ENCODE assay signal across 14 cellular contexts in the genomic region with DNA sequence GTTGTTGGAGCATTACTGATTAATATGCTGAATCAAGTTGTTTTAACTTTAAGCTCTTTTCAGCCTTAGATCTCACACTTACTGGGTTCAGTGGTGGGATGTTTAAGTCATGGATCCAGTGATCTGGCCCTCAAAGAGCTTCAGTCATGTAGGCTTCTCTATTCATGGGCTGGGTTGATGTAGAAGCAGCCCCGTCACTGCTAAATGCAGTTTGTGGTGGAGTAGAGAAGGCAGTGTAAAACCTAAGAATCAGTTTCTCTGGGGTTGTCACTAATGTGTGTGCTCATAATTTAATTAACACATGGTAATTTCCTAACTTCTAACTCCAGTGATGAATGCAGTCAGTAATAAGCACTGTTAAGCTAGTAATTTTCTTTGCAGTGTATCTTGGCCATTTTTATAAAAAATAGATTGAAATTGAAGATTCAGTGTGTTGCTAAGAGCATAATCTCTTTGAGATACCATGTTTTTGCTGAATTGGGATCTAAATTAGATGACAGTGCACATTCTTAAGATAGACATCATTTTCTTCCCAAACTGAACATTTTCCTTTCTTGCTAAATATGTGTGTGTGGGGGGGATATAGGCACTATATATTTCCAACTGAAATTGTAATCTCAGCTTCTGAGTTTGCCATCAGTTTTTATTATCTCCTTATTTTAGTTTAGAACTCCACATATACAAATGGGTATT.
"Had no signal": no experiment of that assay in that cellular context is flagged by ENCODE, and none has a peak within 500 bp of the region (broad histone marks: within the 10 kb centered on the region; RNA-seq: fewer than 3 reads in every experiment).

No MANE protein-coding gene starts in this region.

- H3K27me3 ChIP-seq: left lung, tibial artery, uterus had no signal

- H3K36me3 ChIP-seq: tibial artery, uterus had no signal

- H3K9me3 Mint-ChIP-seq: memory B cell; naive thymus-derived CD8-positive, alpha-beta T cell; WTC11 had no signal

- DNase-seq: activated CD4-positive, alpha-beta T cell treated with anti-CD3 and anti-CD28 coated beads for 48 hours; activated CD8-positive, alpha-beta memory T cell treated with anti-CD3 and anti-CD28 coated beads, Interleukin-2, amount 50 U/mL, for 4 hours; activated CD8-positive, alpha-beta T cell treated with anti-CD3 and anti-CD28 coated beads, Interleukin-2, amount 10 ng/mL, durations not matched to agents 7 days and 5 days; aorta; hippocampal formation; kidney; left lung; naive thymus-derived CD8-positive, alpha-beta T cell; stimulated activated CD4-positive, alpha-beta T cell treated with anti-CD3 and anti-CD28 coated beads, Interleukin-2, amount 100 ng/mL, for 48 hours; stimulated activated naive CD4-positive, alpha-beta T cell; tibial artery; uterus had no signal

- H3K4me1 ChIP-seq: uterus had no signal

- ATAC-seq: activated CD8-positive, alpha-beta T cell treated with anti-CD3 and anti-CD28 coated beads, Interleukin-2, amount 10 ng/mL, durations not matched to agents 7 days and 5 days; left lung; naive thymus-derived CD8-positive, alpha-beta T cell; WTC11 had no signal

- H3K9me3 ChIP-seq: left lung, tibial artery, uterus had no signal

- H3K27ac ChIP-seq: left lung, tibial artery, uterus had no signal

- H3K27ac Mint-ChIP-seq: activated CD8-positive, alpha-beta T cell treated with anti-CD3 and anti-CD28 coated beads, Interleukin-2, amount 10 ng/mL, durations not matched to agents 7 days and 5 days; memory B cell; WTC11 had no signal

- H3K27me3 Mint-ChIP-seq: memory B cell; naive thymus-derived CD8-positive, alpha-beta T cell had no signal

- H3K4me3 Mint-ChIP-seq: activated CD8-positive, alpha-beta T cell treated with anti-CD3 and anti-CD28 coated beads, Interleukin-2, amount 10 ng/mL, durations not matched to agents 7 days and 5 days; memory B cell; WTC11 had no signal

- H3K4me3 ChIP-seq: left lung, tibial artery, uterus had no signal
